In genomic region chr3:196042673-196043072, GRCh38 we compare ENCODE assay signal across 1 cellular context.
TF ChIP-seq lines count a peak whose summit lies in the region.

No MANE protein-coding gene starts in this region.

TF ChIP-seq in HEK293, 187 proteins besides CTCF, POLR2A, EP300 and RAD21 (continued from another document):
- TF ChIP-seq ATF2 (tag by site-specific recombination; IDR thresholded peaks at IDR 0.05; ENCODE audit: low read depth) (peak; percentile 96), INSM2 (tag by site-specific recombination; IDR thresholded peaks at IDR 0.05) (peak; percentile 91), ZSCAN4 (tag by site-specific recombination; IDR thresholded peaks at IDR 0.05) (peak; percentile 89), SP3 (tag by site-specific recombination; IDR thresholded peaks at IDR 0.05) (no peak), REST (tag by site-specific recombination; IDR thresholded peaks at IDR 0.05) (no peak), ZNF639 (tag by site-specific recombination; IDR thresholded peaks at IDR 0.05) (peak; percentile 66; the same call in 1 of the 2 replicates), ZEB2 (tag by site-specific recombination; IDR thresholded peaks at IDR 0.05) (peak; percentile 77), ZBTB21 (tag by site-specific recombination; IDR thresholded peaks at IDR 0.05) (peak; percentile 84), ZNF324 (tag by site-specific recombination; IDR thresholded peaks at IDR 0.05) (peak; percentile 35; the same call in 1 of the 2 replicates), YY2 (tag by site-specific recombination; IDR thresholded peaks at IDR 0.05) (peak; percentile 71; the same call in 1 of the 2 replicates)
TF ChIP-seq in HEK293: peak in this region for 16.
